In genomic region chr13:114146173-114146572, GRCh38 we compare ENCODE assay signal across 23 cellular contexts. TPM values are rescaled to one million over a fixed set of nuclear protein-coding genes. Genes with fewer than 3 reads are reported as not detected.
DNase-seq lines count a peak whose midpoint lies in the region; ATAC-seq lines count a peak whose summit lies in the region.
"Had no signal": no experiment of that assay in that cellular context is flagged by ENCODE, and none has a peak within 500 bp of the region (broad histone marks: within the 10 kb centered on the region; RNA-seq: fewer than 3 reads in every experiment).

No MANE protein-coding gene starts in this region.

- H3K36me3 ChIP-seq in CD4-positive, CD25-positive, alpha-beta regulatory T cell (ENCODE audit: control insufficient read depth, insufficient read depth, low read length) = no peaks in the 10 kb centered on the region
- H3K36me3 ChIP-seq: adrenal gland, BE2C, gastrocnemius medialis, left ventricle myocardium inferior had no signal

- H3K36me3 Mint-ChIP-seq in T-helper 2 cell treated with Interferon-gamma antibody and Interleukin-4, amounts not matched to agents 5 μg/mL and 100 μg/mL, for 36 hours (ENCODE audit: low read depth) = peaks cover 11% of the 10 kb centered on the region
- H3K36me3 Mint-ChIP-seq in CD4-positive, CD25-positive, alpha-beta regulatory T cell = peaks cover 7% of the 10 kb centered on the region
- H3K36me3 Mint-ChIP-seq in activated T-helper 17 cell treated with anti-CD3 and anti-CD28 coated beads, Interleukin-2, amount 50 U/mL, for 72 hours (ENCODE audit: low read depth) = no peaks in the 10 kb centered on the region
- no peaks in the 10 kb centered on the region for H3K36me3 Mint-ChIP-seq in natural killer cell treated with Interleukin-12 subunit alpha and Interleukin-12 subunit beta and Interleukin-15 and Interleukin-18, amount 100 ng/mL, for 72 hours

- H3K9me3 Mint-ChIP-seq in T-helper 2 cell treated with Interferon-gamma antibody and Interleukin-4, amounts not matched to agents 5 μg/mL and 100 μg/mL, for 36 hours = no peaks in the 10 kb centered on the region
- H3K9me3 Mint-ChIP-seq in CD4-positive, CD25-positive, alpha-beta regulatory T cell = no peaks in the 10 kb centered on the region
- no peaks in the 10 kb centered on the region for H3K9me3 Mint-ChIP-seq in activated T-helper 17 cell treated with anti-CD3 and anti-CD28 coated beads, Interleukin-2, amount 50 U/mL, for 72 hours
- H3K9me3 Mint-ChIP-seq in natural killer cell treated with Interleukin-12 subunit alpha and Interleukin-12 subunit beta and Interleukin-15 and Interleukin-18, amount 100 ng/mL, for 72 hours = no peaks in the 10 kb centered on the region

- peaks cover 16% of the 10 kb centered on the region for H3K27me3 Mint-ChIP-seq in T-helper 2 cell treated with Interferon-gamma antibody and Interleukin-4, amounts not matched to agents 5 μg/mL and 100 μg/mL, for 36 hours (ENCODE audit: low read depth)
- no peaks in the 10 kb centered on the region for H3K27me3 Mint-ChIP-seq in CD4-positive, CD25-positive, alpha-beta regulatory T cell
- H3K27me3 Mint-ChIP-seq in activated T-helper 17 cell treated with anti-CD3 and anti-CD28 coated beads, Interleukin-2, amount 50 U/mL, for 72 hours = no peaks in the 10 kb centered on the region
- H3K27me3 Mint-ChIP-seq in natural killer cell treated with Interleukin-12 subunit alpha and Interleukin-12 subunit beta and Interleukin-15 and Interleukin-18, amount 100 ng/mL, for 72 hours = no peaks in the 10 kb centered on the region

- peak overlapping the region; percentile 96 for H3K27ac ChIP-seq in CD4-positive, CD25-positive, alpha-beta regulatory T cell (ENCODE audit: insufficient read depth, low read length, poor library complexity, severe bottlenecking)
- H3K27ac ChIP-seq: adrenal gland, gastrocnemius medialis, left ventricle myocardium inferior, parathyroid adenoma had no signal

- H3K9me3 ChIP-seq in CD4-positive, CD25-positive, alpha-beta regulatory T cell (ENCODE audit: control insufficient read depth in 2 of 2, low read length in 2 of 2) = no peaks in the 10 kb centered on the region
- H3K9me3 ChIP-seq: adrenal gland, BE2C, gastrocnemius medialis, left ventricle myocardium inferior had no signal

- H3K4me3 Mint-ChIP-seq in T-helper 2 cell treated with Interferon-gamma antibody and Interleukin-4, amounts not matched to agents 5 μg/mL and 100 μg/mL, for 36 hours = peak overlapping the region; percentile 30
- peak overlapping the region in 3 of 4 donors; percentile 74 for H3K4me3 Mint-ChIP-seq in CD4-positive, CD25-positive, alpha-beta regulatory T cell
- peak overlapping the region; percentile 64 for H3K4me3 Mint-ChIP-seq in activated T-helper 17 cell treated with anti-CD3 and anti-CD28 coated beads, Interleukin-2, amount 50 U/mL, for 72 hours
- peak overlapping the region; percentile 34 for H3K4me3 Mint-ChIP-seq in natural killer cell treated with Interleukin-12 subunit alpha and Interleukin-12 subunit beta and Interleukin-15 and Interleukin-18, amount 100 ng/mL, for 72 hours

- ATAC-seq in CD4-positive, CD25-positive, alpha-beta regulatory T cell (ENCODE audit: low read depth in 2 of 2) = no peak
- ATAC-seq in activated T-helper 17 cell treated with anti-CD3 and anti-CD28 coated beads, Interleukin-2, amount 50 U/mL, for 72 hours (replicated peaks) = no peak
- ATAC-seq in natural killer cell treated with Interleukin-12 subunit alpha and Interleukin-12 subunit beta and Interleukin-15 and Interleukin-18, amount 100 ng/mL, for 72 hours = no peak
- ATAC-seq: gastrocnemius medialis had no signal

- no peaks in the 10 kb centered on the region for H3K27me3 ChIP-seq in CD4-positive, CD25-positive, alpha-beta regulatory T cell (ENCODE audit: control insufficient read depth, insufficient read depth, low read length)
- H3K27me3 ChIP-seq: adrenal gland, BE2C, gastrocnemius medialis had no signal

- H3K27ac Mint-ChIP-seq in T-helper 2 cell treated with Interferon-gamma antibody and Interleukin-4, amounts not matched to agents 5 μg/mL and 100 μg/mL, for 36 hours = peak overlapping the region; percentile 62
- H3K27ac Mint-ChIP-seq in CD4-positive, CD25-positive, alpha-beta regulatory T cell = peak overlapping the region in 1 of 3 donors; percentile 97
- H3K27ac Mint-ChIP-seq in activated T-helper 17 cell treated with anti-CD3 and anti-CD28 coated beads, Interleukin-2, amount 50 U/mL, for 72 hours = no peak overlapping the region
- H3K27ac Mint-ChIP-seq in natural killer cell treated with Interleukin-12 subunit alpha and Interleukin-12 subunit beta and Interleukin-15 and Interleukin-18, amount 100 ng/mL, for 72 hours = peak overlapping the region in 1 of 2 donors; percentile 64

- H3K4me1 ChIP-seq in CD4-positive, CD25-positive, alpha-beta regulatory T cell (ENCODE audit: control insufficient read depth, insufficient read depth, low read length, poor library complexity, severe bottlenecking) = peaks cover 98% of the 10 kb centered on the region
- H3K4me1 ChIP-seq: adrenal gland, BE2C, left ventricle myocardium inferior, parathyroid adenoma had no signal

- peaks cover 61% of the 10 kb centered on the region for H3K4me1 Mint-ChIP-seq in T-helper 2 cell treated with Interferon-gamma antibody and Interleukin-4, amounts not matched to agents 5 μg/mL and 100 μg/mL, for 36 hours (ENCODE audit: low read depth)
- H3K4me1 Mint-ChIP-seq in CD4-positive, CD25-positive, alpha-beta regulatory T cell = peaks cover 11 to 63% (median 41%) of the 10 kb centered on the region in 4 donors
- peaks cover 34% of the 10 kb centered on the region for H3K4me1 Mint-ChIP-seq in activated T-helper 17 cell treated with anti-CD3 and anti-CD28 coated beads, Interleukin-2, amount 50 U/mL, for 72 hours
- H3K4me1 Mint-ChIP-seq in natural killer cell treated with Interleukin-12 subunit alpha and Interleukin-12 subunit beta and Interleukin-15 and Interleukin-18, amount 100 ng/mL, for 72 hours (ENCODE audit: low read depth in 2 of 2) = peaks cover 54 to 61% of the 10 kb centered on the region in 2 donors

- no peak for DNase-seq in T-helper 2 cell treated with Interferon-gamma antibody and Interleukin-4, amounts not matched to agents 5 μg/mL and 100 μg/mL, for 36 hours (ENCODE audit: low spot score)
- DNase-seq in T-helper 2 cell (no peak), dedifferentiated amniotic fluid mesenchymal stem cell (ENCODE audit: extremely low spot score) (no peak), NCI-H2171 treated with DMSO at 0.1 percent for 48 hours (lab: John Stamatoyannopoulos, UW) (no peak), NCI-H524 treated with DMSO at 0.1 percent for 48 hours (lab: John Stamatoyannopoulos, UW) (no peak)
- DNase-seq in CD4-positive, CD25-positive, alpha-beta regulatory T cell = no peak
- DNase-seq in natural killer cell treated with Interleukin-12 subunit alpha and Interleukin-12 subunit beta and Interleukin-15 and Interleukin-18, amount 100 ng/mL, for 72 hours (ENCODE audit: low spot score) = no peak
- DNase-seq: activated CD4-positive, CD25-positive, alpha-beta regulatory T cell; activated T-cell treated with anti-CD3 and anti-CD28 coated beads for 4 hours; DMS153; gastrocnemius medialis; KBM-7; left ventricle myocardium inferior; NCI-H2029; NCI-H510A; stimulated activated CD4-positive, alpha-beta T cell treated with anti-CD3 and anti-CD28 coated beads, Interleukin-2, amount 100 ng/mL, for 48 hours had no signal

- H3K4me3 ChIP-seq in CD4-positive, CD25-positive, alpha-beta regulatory T cell (ENCODE audit: low read depth, low read length) = no peak overlapping the region
- H3K4me3 ChIP-seq: adrenal gland, gastrocnemius medialis, left ventricle myocardium inferior had no signal

RNA-seq across cellular contexts. Expression of gene RASA3, which starts 13.8 kb away (rescaled TPM):
- total RNA-seq in CD4-positive, CD25-positive, alpha-beta regulatory T cell = 265 TPM
- polyA plus RNA-seq in CD4-positive, CD25-positive, alpha-beta regulatory T cell = 100 to 1,000 TPM in 1 of 4 donors, 10 to 100 TPM in 3; 93.8 to 116 (median 99.6) TPM
- 10 to 100 TPM; 18.4 to 62.5 TPM for total RNA-seq in activated T-helper 17 cell treated with anti-CD3 and anti-CD28 coated beads, Interleukin-2, amount 50 U/mL, for 72 hours
- total RNA-seq in natural killer cell treated with Interleukin-12 subunit alpha and Interleukin-12 subunit beta and Interleukin-15 and Interleukin-18, amount 100 ng/mL, for 72 hours = 10 to 100 TPM in 1 of 2 donors, 1 to 10 TPM in 1; 6.9 to 11.7 TPM

RNA-seq across cellular contexts. Expression of gene CFAP97D2, which starts 32.9 kb away (rescaled TPM):
- total RNA-seq in CD4-positive, CD25-positive, alpha-beta regulatory T cell = not detected
- polyA plus RNA-seq in CD4-positive, CD25-positive, alpha-beta regulatory T cell = under 1 TPM in 2 of 4 donors, not detected in 2; 0.22 to 0.86 TPM
- total RNA-seq in activated T-helper 17 cell treated with anti-CD3 and anti-CD28 coated beads, Interleukin-2, amount 50 U/mL, for 72 hours = not detected
- not detected for total RNA-seq in natural killer cell treated with Interleukin-12 subunit alpha and Interleukin-12 subunit beta and Interleukin-15 and Interleukin-18, amount 100 ng/mL, for 72 hours
- total RNA-seq: adrenal gland, gastrocnemius medialis, left ventricle myocardium inferior, skeletal muscle tissue, temporal lobe had no signal
- polyA plus RNA-seq: adrenal gland, esophagus had no signal
